Comparison of ENCODE assay signal across 14 cellular contexts in the genomic region with DNA sequence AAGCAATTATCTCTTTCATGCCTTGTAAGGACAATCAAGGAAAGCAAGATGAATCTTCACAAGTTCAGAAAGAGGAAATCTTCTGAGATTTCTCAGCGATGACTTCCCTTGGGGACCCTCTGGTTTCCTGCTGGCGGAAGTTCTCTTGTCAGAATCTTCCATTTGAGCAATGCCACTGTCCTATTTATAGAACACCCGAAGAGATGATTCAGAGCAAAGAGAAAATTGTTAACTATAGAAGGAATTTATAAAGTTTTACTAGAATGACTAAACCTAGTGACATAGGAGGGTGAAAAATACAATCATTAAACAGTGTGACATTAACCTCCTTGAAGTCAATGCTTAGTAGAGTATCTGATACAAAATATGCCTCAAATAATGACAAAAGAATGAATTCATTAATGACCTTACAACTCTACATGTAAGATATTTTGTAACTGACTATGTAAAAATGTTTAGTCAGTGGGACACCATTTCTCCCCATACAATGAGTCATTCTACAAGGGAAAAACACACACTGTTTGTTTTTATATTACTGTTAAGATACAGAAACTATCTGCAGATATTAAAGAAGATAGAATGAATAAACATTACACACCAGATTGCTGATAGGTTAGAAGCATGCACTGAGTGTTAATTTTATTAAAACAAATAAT.
DNase-seq lines count a peak whose midpoint lies in the region; ATAC-seq lines count a peak whose summit lies in the region.
"Had no signal": no experiment of that assay in that cellular context is flagged by ENCODE, and none has a peak within 500 bp of the region (broad histone marks: within the 10 kb centered on the region; RNA-seq: fewer than 3 reads in every experiment).

No MANE protein-coding gene starts in this region.

- H3K9me3 Mint-ChIP-seq in naive B cell, result peaks cover 0 to 4% (median 0%) of the 10 kb centered on the region in 7 donors
- peaks cover 0 to 7% (median 0%) of the 10 kb centered on the region in 11 donors for H3K9me3 Mint-ChIP-seq in naive thymus-derived CD4-positive, alpha-beta T cell

- DNase-seq in MV-4-11 (lab: John Stamatoyannopoulos, UW) (peak; percentile 89), naive B cell (peak; percentile 40), HAP-1 (ENCODE audit: low spot score in 2 of 2) (no peak), dermis blood vessel endothelial cell (no peak)
- no peak for DNase-seq in naive thymus-derived CD4-positive, alpha-beta T cell
- no peak for DNase-seq in activated CD4-positive, alpha-beta T cell treated with anti-CD3 and anti-CD28 coated beads, Interleukin-2, amount 50 U/mL, for 48 hours
- DNase-seq: activated T-cell treated with anti-CD3 and anti-CD28 coated beads for 4 hours, colonic mucosa, heart right ventricle, NCI-H1930 had no signal

- CTCF ChIA-PET in naive thymus-derived CD4-positive, alpha-beta T cell (lab: Charles Lee), result no interaction called here

- H3K36me3 Mint-ChIP-seq in naive B cell, result no peaks in the 10 kb centered on the region
- H3K36me3 Mint-ChIP-seq in naive thymus-derived CD4-positive, alpha-beta T cell, result no peaks in the 10 kb centered on the region

- no peaks in the 10 kb centered on the region for H3K4me1 ChIP-seq in HAP-1
- no peaks in the 10 kb centered on the region for H3K4me1 ChIP-seq in naive thymus-derived CD4-positive, alpha-beta T cell (ENCODE audit: control insufficient read depth in 2 of 2, insufficient read depth in 2 of 2, low read length in 2 of 2)
- H3K4me1 ChIP-seq: colonic mucosa, heart right ventricle had no signal

- H3K36me3 ChIP-seq in HAP-1 (replicated peaks), result no peaks in the 10 kb centered on the region
- no peaks in the 10 kb centered on the region for H3K36me3 ChIP-seq in naive thymus-derived CD4-positive, alpha-beta T cell (ENCODE audit: control insufficient read depth in 2 of 3, insufficient read depth in 3 of 3, low read length in 3 of 3)
- H3K36me3 ChIP-seq: colonic mucosa, heart right ventricle had no signal

- no peaks in the 10 kb centered on the region for H3K27me3 Mint-ChIP-seq in naive B cell
- H3K27me3 Mint-ChIP-seq in naive thymus-derived CD4-positive, alpha-beta T cell, result no peaks in the 10 kb centered on the region

- intact Hi-C loops in naive thymus-derived CD4-positive, alpha-beta T cell (cut with micrococcal nuclease), result no loop called here

- H3K27me3 ChIP-seq in HAP-1 (ENCODE audit: low read depth), result no peaks in the 10 kb centered on the region
- H3K27me3 ChIP-seq in naive thymus-derived CD4-positive, alpha-beta T cell (ENCODE audit: control insufficient read depth in 2 of 2, insufficient read depth in 2 of 2, low read length in 2 of 2), result no peaks in the 10 kb centered on the region
- H3K27me3 ChIP-seq: colonic mucosa, heart right ventricle had no signal

- in situ Hi-C loops in HAP-1 (cut with MboI; ENCODE audit: low sequenced_read_pairs), result no loop called here

- ATAC-seq in GM19328 (IDR thresholded peaks at IDR 0.05; ENCODE audit: unreplicated experiment), result peak; percentile 69
- peak; percentile 54 for ATAC-seq in HG02938 (IDR thresholded peaks at IDR 0.05; ENCODE audit: unreplicated experiment)
- ATAC-seq in naive B cell (ENCODE audit: low read depth in 2 of 2), result peak; percentile 75 to 82
- no peak for ATAC-seq in naive thymus-derived CD4-positive, alpha-beta T cell
- ATAC-seq: HCT116, heart right ventricle had no signal

- H3K4me1 Mint-ChIP-seq in naive B cell, result peaks cover 10 to 15% (median 11%) of the 10 kb centered on the region in 3 donors
- H3K4me1 Mint-ChIP-seq in naive thymus-derived CD4-positive, alpha-beta T cell, result no peaks in the 10 kb centered on the region
- H3K4me1 Mint-ChIP-seq: neural crest cell had no signal

- H3K4me3 Mint-ChIP-seq in naive B cell, result peak overlapping the region in 7 of 8 donors; percentile 14 to 72 (median 46)
- no peak overlapping the region for H3K4me3 Mint-ChIP-seq in naive thymus-derived CD4-positive, alpha-beta T cell
- H3K4me3 Mint-ChIP-seq: neural crest cell had no signal

- no peak overlapping the region for H3K4me3 ChIP-seq in HAP-1
- H3K4me3 ChIP-seq in naive thymus-derived CD4-positive, alpha-beta T cell (ENCODE audit: low read length), result no peak overlapping the region
- H3K4me3 ChIP-seq: colonic mucosa, heart right ventricle had no signal

- no peaks in the 10 kb centered on the region for H3K9me3 ChIP-seq in HAP-1
- no peaks in the 10 kb centered on the region for H3K9me3 ChIP-seq in naive thymus-derived CD4-positive, alpha-beta T cell (ENCODE audit: control insufficient read depth in 2 of 3, low read length in 3 of 3)
- H3K9me3 ChIP-seq: colonic mucosa, heart right ventricle had no signal

- no peak overlapping the region for H3K27ac ChIP-seq in naive thymus-derived CD4-positive, alpha-beta T cell (ENCODE audit: low read depth, low read length)
- H3K27ac ChIP-seq: colonic mucosa, heart right ventricle had no signal

- POLR2A ChIA-PET in naive thymus-derived CD4-positive, alpha-beta T cell (lab: Charles Lee), result no interaction called here

- H3K27ac Mint-ChIP-seq in naive B cell, result peak overlapping the region in 2 of 6 donors; percentile 53 to 54
- no peak overlapping the region for H3K27ac Mint-ChIP-seq in naive thymus-derived CD4-positive, alpha-beta T cell

Comparison
In these comparisons a context has a peak if more than half of its experiments do, and no peak if none do; other contexts are left out.
1. DNase-seq: peak in MV-4-11 (single experiment) and naive B cell (single experiment); none in HAP-1 (0 of 2), naive thymus-derived CD4-positive, alpha-beta T cell (0 of 9), activated CD4-positive, alpha-beta T cell treated with anti-CD3 and anti-CD28 coated beads, Interleukin-2, amount 50 U/mL, for 48 hours (0 of 2) and dermis blood vessel endothelial cell (single experiment).
2. H3K4me3 Mint-ChIP-seq: peak in naive B cell (7 of 8); none in naive thymus-derived CD4-positive, alpha-beta T cell (0 of 10).